In genomic region chr11:27719575-27719925, GRCh38 we compare ENCODE assay signal across 10 cellular contexts. TPM values are rescaled to one million over a fixed set of nuclear protein-coding genes. Genes with fewer than 3 reads are reported as not detected.
DNase-seq lines count a peak whose midpoint lies in the region; ATAC-seq, FAIRE-seq and TF ChIP-seq lines count a peak whose summit lies in the region.
"Had no signal": no experiment of that assay in that cellular context is flagged by ENCODE, and none has a peak within 500 bp of the region (broad histone marks: within the 10 kb centered on the region; RNA-seq: fewer than 3 reads in every experiment).

No MANE protein-coding gene starts in this region.

- no peaks in the 10 kb centered on the region for H3K36me3 Mint-ChIP-seq in neural progenitor cell
- H3K36me3 Mint-ChIP-seq in stimulated activated memory B cell treated with anti-CD40 and anti-IgM and Interleukin-4, amounts not matched to agents 10 μg/mL and 1 μg/mL and 100 μg/mL, for 72 hours: no peaks in the 10 kb centered on the region

- H3K4me1 Mint-ChIP-seq in neural progenitor cell: peaks cover 36% of the 10 kb centered on the region
- H3K4me1 Mint-ChIP-seq in stimulated activated memory B cell treated with anti-CD40 and anti-IgM and Interleukin-4, amounts not matched to agents 10 μg/mL and 1 μg/mL and 100 μg/mL, for 72 hours: no peaks in the 10 kb centered on the region

- H3F3A ChIP-seq in neural progenitor cell (ENCODE audit: low read depth): peaks cover 45% of the 10 kb centered on the region

- peak overlapping the region; percentile 89 for H3K9ac ChIP-seq in HUES6 (ENCODE audit: low read length)
- H3K9ac ChIP-seq in H1 (replicated peaks in 1 of 4; ENCODE audit: extremely low read depth in 1 of 4, low read depth in 3 of 4, low read length in 3 of 4): peak overlapping the region; percentile 79 to 88 (median 84)
- H3K9ac ChIP-seq in neural progenitor cell: no peak overlapping the region

- H2BK120ac ChIP-seq in H1 (replicated peaks; ENCODE audit: low read depth, low read length): no peak overlapping the region

- no peak for TF ChIP-seq EP300 in H1 (IDR thresholded peaks at IDR 0.05; ENCODE audit: borderline replicate concordance in 1 of 2, low read depth in 2 of 2, low read length in 2 of 2)

- H3K4me3 Mint-ChIP-seq in neural progenitor cell: peak overlapping the region; percentile 94
- H3K4me3 Mint-ChIP-seq in stimulated activated memory B cell treated with anti-CD40 and anti-IgM and Interleukin-4, amounts not matched to agents 10 μg/mL and 1 μg/mL and 100 μg/mL, for 72 hours: no peak overlapping the region

- H4K8ac ChIP-seq in H1 (ENCODE audit: extremely low read depth, insufficient read depth, low read length): peak overlapping the region; percentile 91; the same call in 1 of the 2 replicates

- no peak for ATAC-seq in stimulated activated memory B cell treated with anti-CD40 and anti-IgM and Interleukin-4, amounts not matched to agents 10 μg/mL and 1 μg/mL and 100 μg/mL, for 72 hours
- ATAC-seq in HG03045 (IDR thresholded peaks at IDR 0.05; ENCODE audit: unreplicated experiment): no peak

- POLR2A ChIA-PET in H1 (lab: Charles Lee; ENCODE audit: partially characterized antibody): interaction anchor here (0.7 to 9.1 kb wide), 16 partner anchors 8 to 1144 kb away, joined by 3 to 191 read pairs (median 4); partner anchors contain the start of gene BDNF

- no peak for FAIRE-seq in H1 (lab: Jason Lieb, UNC)

- H3K27me3 Mint-ChIP-seq in neural progenitor cell (ENCODE audit: insufficient read depth, low read depth): peaks cover 41% of the 10 kb centered on the region
- peaks cover 81% of the 10 kb centered on the region for H3K27me3 Mint-ChIP-seq in stimulated activated memory B cell treated with anti-CD40 and anti-IgM and Interleukin-4, amounts not matched to agents 10 μg/mL and 1 μg/mL and 100 μg/mL, for 72 hours

- H3K79me2 ChIP-seq in H1 (ENCODE audit: control insufficient read depth in 1 of 2, insufficient read depth in 2 of 2, low read length in 2 of 2): no peaks in the 10 kb centered on the region
- no peaks in the 10 kb centered on the region for H3K79me2 ChIP-seq in neural progenitor cell (ENCODE audit: low read depth)

- no peak overlapping the region for H3K23ac ChIP-seq in H1 (ENCODE audit: insufficient read length)

- H2AFZ ChIP-seq in H1 (ENCODE audit: low read length) (no peak overlapping the region), neural progenitor cell (replicated peaks) (peak overlapping the region; percentile 54)

- no peak overlapping the region for H2BK20ac ChIP-seq in H1 (ENCODE audit: low read length)

- no peak overlapping the region for H3K27ac Mint-ChIP-seq in neural progenitor cell
- H3K27ac Mint-ChIP-seq in stimulated activated memory B cell treated with anti-CD40 and anti-IgM and Interleukin-4, amounts not matched to agents 10 μg/mL and 1 μg/mL and 100 μg/mL, for 72 hours: no peak overlapping the region

- H3K56ac ChIP-seq in H1 (replicated peaks; ENCODE audit: insufficient read length, low read depth, low read length): no peak overlapping the region

- H3K4me1 ChIP-seq in HUES6 (ENCODE audit: control insufficient read depth, insufficient read depth, low read length) (peaks cover 34% of the 10 kb centered on the region), H1 (replicated peaks in 1 of 4; ENCODE audit: control insufficient read depth in 3 of 4, insufficient read depth in 4 of 4, low read length in 3 of 4) (peaks cover 5 to 15% (median 10%) of the 10 kb centered on the region in 4 experiments), neural progenitor cell (peaks cover 15% of the 10 kb centered on the region)

- 0% methylated on average over 1 of the region's 12 CpGs; no CpG with 5 or more reads in 1 of the 2 experiments for WGBS in H1 (ENCODE audit: extremely low coverage in 1 of 2, insufficient coverage in 1 of 2, insufficient read length in 1 of 2, insufficient replicate concordance in 2 of 2, low coverage in 1 of 2, low lambda C conversion rate in 2 of 2, missing lambda C conversion rate in 1 of 2), 2 experiments

- H3K27me3 ChIP-seq in HUES6 (ENCODE audit: control insufficient read depth, insufficient read depth, low read length): peaks cover 66% of the 10 kb centered on the region
- peaks cover 7 to 29% (median 25%) of the 10 kb centered on the region in 4 experiments for H3K27me3 ChIP-seq in H1 (replicated peaks in 1 of 4; ENCODE audit: control insufficient read depth in 3 of 4, extremely low read depth in 1 of 4, insufficient read depth in 3 of 4, low read length in 3 of 4)
- peaks cover 53% of the 10 kb centered on the region for H3K27me3 ChIP-seq in neural progenitor cell

- H4K20me1 ChIP-seq in H1 (replicated peaks in 1 of 2; ENCODE audit: control insufficient read depth in 1 of 2, insufficient read depth in 2 of 2, low read length in 2 of 2): peaks cover 0 to 4% of the 10 kb centered on the region in 2 experiments
- peaks cover 20% of the 10 kb centered on the region for H4K20me1 ChIP-seq in neural progenitor cell (ENCODE audit: low read depth)

- CTCF ChIA-PET in H1 (lab: Charles Lee; ENCODE audit: partially characterized antibody): interaction anchor here (0.7 to 11.2 kb wide), 11 partner anchors 8 to 1609 kb away, joined by 3 to 223 read pairs (median 4); partner anchors contain the start of gene BDNF

- TF ChIP-seq POLR2A in H1 (IDR thresholded peaks at IDR 0.05; ENCODE audit: control extremely low read depth in 1 of 2, low read depth in 2 of 2, low read length in 2 of 2): no peak

- H3K27ac ChIP-seq in 22Rv1 (peak overlapping the region; percentile 99), HUES6 (ENCODE audit: low read depth, low read length) (peak overlapping the region; percentile 84; the same call in 1 of the 2 replicates), H1 (ENCODE audit: low read depth, low read length) (peak overlapping the region; percentile 93; the same call in 1 of the 2 replicates), neural progenitor cell (no peak overlapping the region)

- H2BK15ac ChIP-seq in H1 (ENCODE audit: low read length): no peak overlapping the region

- H3K36me3 ChIP-seq in HUES6 (ENCODE audit: control insufficient read depth, insufficient read depth, low read length) (no peaks in the 10 kb centered on the region), H1 (ENCODE audit: control insufficient read depth in 2 of 4, insufficient read depth in 4 of 4, low read length in 3 of 4) (no peaks in the 10 kb centered on the region), neural progenitor cell (no peaks in the 10 kb centered on the region)

- no peak for TF ChIP-seq CTCF in 22Rv1 (IDR thresholded peaks at IDR 0.05)
- TF ChIP-seq CTCF in H1 (IDR thresholded peaks at IDR 0.05; ENCODE audit: control extremely low read depth in 1 of 3, insufficient read depth in 1 of 3, low read depth in 1 of 3, low read length in 3 of 3): no peak
- TF ChIP-seq CTCF in neural progenitor cell (IDR thresholded peaks at IDR 0.05): no peak

- no peak overlapping the region for H4K91ac ChIP-seq in H1 (replicated peaks; ENCODE audit: insufficient read length, low read length)

- DNase-seq in H1 (ENCODE audit: low read depth in 1 of 2, low spot score in 2 of 2) (no peak), neural progenitor cell (ENCODE audit: low spot score) (no peak), HuH-7.5 (ENCODE audit: low spot score) (no peak), cortex of kidney (lab: John Stamatoyannopoulos, UW) (no peak)
- DNase-seq: stimulated activated CD4-positive, alpha-beta T cell treated with anti-CD3 and anti-CD28 coated beads, Interleukin-2, amount 100 ng/mL, for 24 hours had no signal

- H3K23me2 ChIP-seq in H1 (ENCODE audit: low read depth, low read length): peaks cover 37% of the 10 kb centered on the region

- H3K14ac ChIP-seq in H1 (ENCODE audit: insufficient read length): no peak overlapping the region

- H3K4me2 ChIP-seq in H1 (ENCODE audit: insufficient read depth in 1 of 2, low read depth in 2 of 2, low read length in 2 of 2) (peak overlapping the region; percentile 93 to 94), neural progenitor cell (peak overlapping the region; percentile 96)

- H3K4ac ChIP-seq in H1 (replicated peaks; ENCODE audit: insufficient read length, low read depth, low read length): no peak overlapping the region

- H2BK12ac ChIP-seq in H1 (ENCODE audit: low read depth, low read length): no peak overlapping the region

- peak overlapping the region; percentile 3; the same call in 1 of the 2 replicates for H2BK5ac ChIP-seq in H1 (ENCODE audit: low read depth, low read length)

- H3K4me3 ChIP-seq in HUES6 (ENCODE audit: low read depth, low read length) (peak overlapping the region; percentile 78), H1 (ENCODE audit: extremely low read depth in 1 of 4, insufficient read depth in 2 of 4, low read depth in 3 of 4, low read length in 4 of 4) (peak overlapping the region; percentile 77 to 99 (median 80)), neural progenitor cell (peak overlapping the region; percentile 59)

- no peaks in the 10 kb centered on the region for H3K9me3 ChIP-seq in HUES6 (ENCODE audit: control insufficient read depth, insufficient read depth, low read depth, low read length)
- H3K9me3 ChIP-seq in H1 (ENCODE audit: insufficient read depth in 2 of 2, low read depth in 1 of 2, low read length in 1 of 2): no peaks in the 10 kb centered on the region
- H3K9me3 ChIP-seq in neural progenitor cell (ENCODE audit: low read depth): no peaks in the 10 kb centered on the region

- H3K18ac ChIP-seq in H1 (ENCODE audit: extremely low read depth, low read length): peak overlapping the region; percentile 76

- no peaks in the 10 kb centered on the region for H3K9me3 Mint-ChIP-seq in neural progenitor cell
- no peaks in the 10 kb centered on the region for H3K9me3 Mint-ChIP-seq in stimulated activated memory B cell treated with anti-CD40 and anti-IgM and Interleukin-4, amounts not matched to agents 10 μg/mL and 1 μg/mL and 100 μg/mL, for 72 hours

- H2AK5ac ChIP-seq in H1 (ENCODE audit: low read depth, low read length): no peak overlapping the region

- H4K5ac ChIP-seq in H1 (ENCODE audit: insufficient read length, low read depth, low read length): peak overlapping the region; percentile 55

- no peak for TF ChIP-seq RAD21 in H1 (IDR thresholded peaks at IDR 0.05 in 1 of 2, conservative IDR thresholded peaks at IDR 0.05 in 1 of 2; ENCODE audit: low read depth in 2 of 2, low read length in 2 of 2)

- H3K79me1 ChIP-seq in H1 (ENCODE audit: low read depth, low read length): no peaks in the 10 kb centered on the region

TF ChIP-seq in H1, 55 proteins besides CTCF, POLR2A, EP300 and RAD21 (continues in another document):
- TF ChIP-seq CTBP2 (IDR thresholded peaks at IDR 0.05; ENCODE audit: borderline replicate concordance, insufficient read depth, insufficient read length, low read length): no peak

RNA-seq across cellular contexts. Expression of gene BDNF, which starts 19.3 kb away (rescaled TPM):
- 5.4 and 6.0 TPM in 2 replicates for total RNA-seq in H1 (2021; fragmentation: NEBNext Ultra II Directional; extraction: Animal tissue kit (Norgen Biotek cat#: 25700))
- 1.5 and 2.4 TPM in 2 replicates for polyA plus RNA-seq in H1 (2011; rRNA removed)
- polyA plus RNA-seq in H1 (2011; cell fraction: cytosol; rRNA removed): 2.4 TPM
- polyA plus RNA-seq in H1 (2011; cell fraction: nucleus; rRNA removed): 2.4 TPM
- polyA plus RNA-seq in H1 (2012, experiment 1 of 2): 3.5 to 5.7 TPM (median 4.2 TPM) in 4 replicates
- 1.4 TPM for polyA plus RNA-seq in H1 (2012, experiment 2 of 2)
- polyA plus RNA-seq in H1 (2013, experiment 1 of 2): 4.3 TPM
- polyA plus RNA-seq in H1 (2013, experiment 2 of 2): 4.9 TPM
- 4.7 and 5.4 TPM in 2 replicates for polyA minus RNA-seq in H1 (2011; rRNA and poly(A)+ RNA removed)
- 3.2 TPM for polyA minus RNA-seq in H1 (2011; cell fraction: cytosol; rRNA and poly(A)+ RNA removed)
- 7.3 TPM for polyA minus RNA-seq in H1 (2011; cell fraction: nucleus; rRNA and poly(A)+ RNA removed)
- 1.6 and 2.1 TPM in 2 replicates for total RNA-seq in neural progenitor cell (ENCODE audit: low replicate concordance)
- polyA plus RNA-seq: CD14-positive monocyte had no signal
